ENCODE assay signal across 2 cellular contexts in the genomic region with DNA sequence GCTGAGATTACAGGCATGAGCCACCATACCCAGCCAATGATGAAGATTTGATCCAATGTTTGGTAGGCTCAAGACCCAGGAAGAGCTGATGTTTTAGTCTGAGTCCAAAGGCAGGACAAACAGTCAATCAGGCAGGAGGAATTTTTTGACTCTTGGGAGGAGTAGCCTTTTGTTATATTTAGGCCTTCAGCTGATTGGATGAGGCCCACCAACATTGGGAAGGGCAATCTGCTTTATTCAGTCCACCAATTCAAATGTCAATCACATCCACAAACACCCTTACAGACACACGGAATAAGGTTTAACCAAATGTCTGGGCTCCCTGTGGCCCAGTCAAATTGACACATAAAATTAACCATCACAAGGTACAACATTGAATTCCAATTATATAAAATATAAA.
TF ChIP-seq lines count a peak whose summit lies in the region.

No MANE protein-coding gene starts in this region.

TF ChIP-seq in HEK293, 187 proteins besides CTCF, POLR2A, EP300 and RAD21:
- TF ChIP-seq, protein P1, sequence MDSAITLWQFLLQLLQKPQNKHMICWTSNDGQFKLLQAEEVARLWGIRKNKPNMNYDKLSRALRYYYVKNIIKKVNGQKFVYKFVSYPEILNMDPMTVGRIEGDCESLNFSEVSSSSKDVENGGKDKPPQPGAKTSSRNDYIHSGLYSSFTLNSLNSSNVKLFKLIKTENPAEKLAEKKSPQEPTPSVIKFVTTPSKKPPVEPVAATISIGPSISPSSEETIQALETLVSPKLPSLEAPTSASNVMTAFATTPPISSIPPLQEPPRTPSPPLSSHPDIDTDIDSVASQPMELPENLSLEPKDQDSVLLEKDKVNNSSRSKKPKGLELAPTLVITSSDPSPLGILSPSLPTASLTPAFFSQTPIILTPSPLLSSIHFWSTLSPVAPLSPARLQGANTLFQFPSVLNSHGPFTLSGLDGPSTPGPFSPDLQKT (IDR thresholded peaks at IDR 0.05; ENCODE audit: borderline replicate concordance, low read depth, low read length) = no peak
- TF ChIP-seq ZNF10 (tag by site-specific recombination; IDR thresholded peaks at IDR 0.05) = peak; percentile 91

TF ChIP-seq in K562, 482 proteins besides CTCF, POLR2A, EP300 and RAD21:
- TF ChIP-seq ASH1L (IDR thresholded peaks at IDR 0.05; ENCODE audit: borderline replicate concordance, low read depth, partially characterized antibody) (no peak), ZNF134 (CRISPR knock-in tag; conservative IDR thresholded peaks at IDR 0.05) (peak; percentile 79), KAT7 (CRISPR knock-in tag; IDR thresholded peaks at IDR 0.05; ENCODE audit: borderline replicate concordance) (no peak)
